In genomic region chr6:28981391-28981832, GRCh38 we compare ENCODE assay signal across 8 cellular contexts. TPM values are rescaled to one million over a fixed set of nuclear protein-coding genes. Genes with fewer than 3 reads are reported as not detected.
DNase-seq lines count a peak whose midpoint lies in the region; ATAC-seq and TF ChIP-seq lines count a peak whose summit lies in the region.

No MANE protein-coding gene starts in this region.

- H3K9me3 ChIP-seq in colonic mucosa = no peaks in the 10 kb centered on the region

- peak overlapping the region; percentile 44 for H3K4me3 ChIP-seq in colonic mucosa
- H3K4me3 ChIP-seq in lower leg skin (ENCODE audit: low read depth, poor library complexity, severe bottlenecking) = peak overlapping the region; percentile 33

- H3K36me3 ChIP-seq in colonic mucosa = no peaks in the 10 kb centered on the region

- peak; percentile 32 for ATAC-seq in HG02798 (IDR thresholded peaks at IDR 0.05; ENCODE audit: poor library complexity, unreplicated experiment)
- no peak for ATAC-seq in omental fat pad (ENCODE audit: low FRiP score)

- TF ChIP-seq POLR2A in lower leg skin (IDR thresholded peaks at IDR 0.05) = no peak

- H3K9ac ChIP-seq in colonic mucosa (ENCODE audit: low read depth in 2 of 2, low read length in 2 of 2) = peak overlapping the region in 1 of 2 donors; percentile 47

- intact Hi-C loops in colonic mucosa (cut with DNase I) = loop anchor here (10.0 kb wide), 1 partner anchor 147 kb away; no protein-coding TSS in a partner anchor
- intact Hi-C loops in lower leg skin (cut with DNase I; ENCODE audit: low total_unique reads) = no loop called here

- 0 to 1% methylated on average over 14 of the region's 14 CpGs for WGBS in lower leg skin, 2 donors

- no peaks in the 10 kb centered on the region for H3K27me3 ChIP-seq in colonic mucosa

- peak overlapping the region; percentile 31 for H3K27ac ChIP-seq in colonic mucosa

- TF ChIP-seq CTCF in colonic mucosa (IDR thresholded peaks at IDR 0.05) (no peak), lower leg skin (IDR thresholded peaks at IDR 0.05) (no peak), omental fat pad (IDR thresholded peaks at IDR 0.05) (no peak)

- DNase-seq in DMS153 treated with DMSO at 0.1 percent for 48 hours (lab: John Stamatoyannopoulos, UW; ENCODE audit: unreplicated experiment) = peak; percentile 77
- DNase-seq in NCI-H226 = peak; percentile 54
- DNase-seq in activated CD4-positive, alpha-beta T cell treated with anti-CD3 and anti-CD28 coated beads for 24 hours (ENCODE audit: low read depth in 2 of 2) = peak; percentile 73 to 81
- peak; percentile 79 for DNase-seq in colonic mucosa
- peak in 1 of 2 donors; percentile 63 for DNase-seq in lower leg skin (ENCODE audit: low spot score in 2 of 2)
- peak; percentile 35 to 77 (median 61) for DNase-seq in stimulated activated CD4-positive, alpha-beta T cell treated with anti-CD3 and anti-CD28 coated beads, TNF-alpha, amount 100 ng/mL, for 1 hour (ENCODE audit: low read depth in 3 of 3, low spot score in 1 of 3)
- DNase-seq in omental fat pad (ENCODE audit: low spot score) = no peak

- no peaks in the 10 kb centered on the region for H3K4me1 ChIP-seq in colonic mucosa

RNA-seq across cellular contexts. Expression of gene ZNF311, which starts 23.7 kb away (rescaled TPM):
- total RNA-seq in colonic mucosa (1 to 10 TPM; 1.1 to 2.1 TPM), lower leg skin (1 to 10 TPM in 2 of 4 donors, under 1 TPM in 1, not detected in 1; 0.69 to 1.4 (median 1.1) TPM), omental fat pad (1 to 10 TPM in 1 of 4 donors, under 1 TPM in 3; 0.36 to 1.9 (median 0.59) TPM)

RNA-seq across cellular contexts. Expression of gene TRIM27, which starts 57.6 kb away (rescaled TPM):
- total RNA-seq in colonic mucosa = 10 to 100 TPM; 26.9 to 47.7 TPM
- 10 to 100 TPM; 32.2 to 38.9 (median 35.6) TPM for total RNA-seq in lower leg skin
- 10 to 100 TPM; 37.0 to 75.2 (median 58.4) TPM for total RNA-seq in omental fat pad
